Comparison of ENCODE assay signal across 9 cellular contexts in the genomic region with DNA sequence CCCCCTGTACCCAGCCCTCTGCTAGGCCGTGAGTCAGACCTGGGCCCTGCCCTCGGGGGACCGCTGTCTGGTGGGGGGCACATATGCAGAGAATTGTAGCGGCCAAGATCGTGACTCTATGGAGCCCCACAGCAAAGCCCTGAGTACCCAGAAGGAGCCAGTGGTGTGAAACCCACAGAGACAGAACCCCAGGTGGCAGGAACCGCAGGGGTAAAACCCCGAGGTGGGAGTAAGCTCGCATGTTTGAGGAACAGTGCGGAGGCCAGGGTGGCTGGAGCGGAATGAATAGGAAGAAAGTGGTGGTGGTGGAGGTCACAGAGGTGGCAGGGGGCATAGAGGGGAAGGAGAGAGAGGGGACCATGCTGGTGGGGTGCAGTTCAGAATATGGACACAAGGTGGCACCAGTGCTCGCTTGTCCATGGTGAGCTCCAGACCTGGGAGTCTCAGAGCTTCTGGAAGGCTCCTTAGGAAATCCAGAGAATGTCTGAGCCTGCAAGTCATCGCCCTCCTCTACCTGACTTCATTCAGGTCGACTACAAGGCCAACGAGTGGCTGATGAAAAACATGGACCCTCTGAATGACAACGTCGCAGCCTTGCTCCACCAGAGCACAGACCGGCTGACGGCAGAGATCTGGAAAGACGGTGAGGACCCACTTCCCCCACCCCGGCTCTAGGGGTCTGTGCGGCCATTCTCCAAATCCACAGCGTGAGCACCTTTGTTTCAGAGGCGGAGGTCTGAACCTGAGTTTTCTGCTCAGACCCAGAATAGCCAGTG. TPM values are rescaled to one million over a fixed set of nuclear protein-coding genes. Genes with fewer than 3 reads are reported as not detected.
DNase-seq lines count a peak whose midpoint lies in the region; ATAC-seq, FAIRE-seq and TF ChIP-seq lines count a peak whose summit lies in the region.
"Had no signal": no experiment of that assay in that cellular context is flagged by ENCODE, and none has a peak within 500 bp of the region (broad histone marks: within the 10 kb centered on the region; RNA-seq: fewer than 3 reads in every experiment).

No MANE protein-coding gene starts in this region.

- H3K27ac ChIP-seq in Panc1 (ENCODE audit: low read length) = no peak overlapping the region

- H3K36me3 ChIP-seq in Panc1 (ENCODE audit: control insufficient read depth, insufficient read depth, low read length) (no peaks in the 10 kb centered on the region), bronchial epithelial cell (ENCODE audit: control insufficient read depth, insufficient read depth, low read length) (no peaks in the 10 kb centered on the region)

- peaks cover 13% of the 10 kb centered on the region for H3K27me3 Mint-ChIP-seq in nephron (ENCODE audit: low read depth)
- H3K27me3 Mint-ChIP-seq in activated T-helper 1 cell treated with anti-CD3 and anti-CD28 coated beads, Interleukin-12 subunit alpha, Interleukin-12 subunit beta, Interleukin-2, Interleukin-4 antibody, amounts not matched to agents 30 ng/mL and 10 ng/mL and 1 ng/mL, durations not matched to agents 14 hours and 24 hours and 36 hours (ENCODE audit: insufficient read depth) = no peaks in the 10 kb centered on the region

- CTCF ChIA-PET in Panc1 (lab: Charles Lee) = interaction anchor here (0.8 to 1.0 kb wide), 3 partner anchors 17 to 76 kb away, joined by 3 to 5 read pairs (median 3); no protein-coding TSS in a partner anchor

- POLR2A ChIA-PET in Panc1 (lab: Charles Lee) = no interaction called here

- peaks cover 30% of the 10 kb centered on the region for H3K36me3 Mint-ChIP-seq in nephron (ENCODE audit: low read depth)
- H3K36me3 Mint-ChIP-seq in activated T-helper 1 cell treated with anti-CD3 and anti-CD28 coated beads, Interleukin-12 subunit alpha, Interleukin-12 subunit beta, Interleukin-2, Interleukin-4 antibody, amounts not matched to agents 30 ng/mL and 10 ng/mL and 1 ng/mL, durations not matched to agents 14 hours and 24 hours and 36 hours (ENCODE audit: low read depth) = peaks cover 2% of the 10 kb centered on the region

- TF ChIP-seq CTCF in Panc1 (IDR thresholded peaks at IDR 0.05) = peak; percentile 70
- peak; percentile 50 for TF ChIP-seq CTCF in bronchial epithelial cell (IDR thresholded peaks at IDR 0.05; ENCODE audit: insufficient read depth, low read length, severe bottlenecking)
- TF ChIP-seq CTCF in nephron (IDR thresholded peaks at IDR 0.05; ENCODE audit: unreplicated experiment in 3 of 3) = peak; percentile 39 to 47 (median 40)

- H3K4me1 Mint-ChIP-seq in nephron = no peaks in the 10 kb centered on the region
- no peaks in the 10 kb centered on the region for H3K4me1 Mint-ChIP-seq in activated T-helper 1 cell treated with anti-CD3 and anti-CD28 coated beads, Interleukin-12 subunit alpha, Interleukin-12 subunit beta, Interleukin-2, Interleukin-4 antibody, amounts not matched to agents 30 ng/mL and 10 ng/mL and 1 ng/mL, durations not matched to agents 14 hours and 24 hours and 36 hours (ENCODE audit: low read depth)

- ATAC-seq in Panc1 = no peak

- no peaks in the 10 kb centered on the region for H3K4me1 ChIP-seq in Panc1 (ENCODE audit: control insufficient read depth, insufficient read depth, low read length)

- H3K9me3 ChIP-seq in Panc1 (ENCODE audit: control insufficient read depth, insufficient read depth, low read depth, low read length) = peaks cover 4% of the 10 kb centered on the region; the same call in 1 of the 2 replicates

- H3K27me3 ChIP-seq in Panc1 (ENCODE audit: control insufficient read depth, insufficient read depth, low read length) = no peaks in the 10 kb centered on the region
- H3K27me3 ChIP-seq in bronchial epithelial cell (ENCODE audit: control insufficient read depth, insufficient read depth, low read length) = no peaks in the 10 kb centered on the region

- no TSS peak for BruUV-seq in Panc1 (replicated peaks; lab: Mats Ljungman, UMichigan)

- H3K9me3 Mint-ChIP-seq in nephron = peaks cover 19% of the 10 kb centered on the region
- peaks cover 27% of the 10 kb centered on the region for H3K9me3 Mint-ChIP-seq in activated T-helper 1 cell treated with anti-CD3 and anti-CD28 coated beads, Interleukin-12 subunit alpha, Interleukin-12 subunit beta, Interleukin-2, Interleukin-4 antibody, amounts not matched to agents 30 ng/mL and 10 ng/mL and 1 ng/mL, durations not matched to agents 14 hours and 24 hours and 36 hours

- H3K27ac Mint-ChIP-seq in nephron = no peak overlapping the region
- no peak overlapping the region for H3K27ac Mint-ChIP-seq in activated T-helper 1 cell treated with anti-CD3 and anti-CD28 coated beads, Interleukin-12 subunit alpha, Interleukin-12 subunit beta, Interleukin-2, Interleukin-4 antibody, amounts not matched to agents 30 ng/mL and 10 ng/mL and 1 ng/mL, durations not matched to agents 14 hours and 24 hours and 36 hours

- intact Hi-C loops in Panc1 (cut with micrococcal nuclease; ENCODE audit: unreplicated experiment) = no loop called here
- intact Hi-C loops in activated T-helper 1 cell treated with anti-CD3 and anti-CD28 coated beads, Interleukin-12 subunit alpha, Interleukin-12 subunit beta, Interleukin-2, Interleukin-4 antibody, amounts not matched to agents 30 ng/mL and 10 ng/mL and 1 ng/mL, durations not matched to agents 14 hours and 24 hours and 36 hours (cut with micrococcal nuclease) = loop anchor here (5.0 kb wide), 2 partner anchors 75 to 210 kb away; a partner anchor contains a TSS

- DNase-seq in DMS 273 (lab: John Stamatoyannopoulos, UW; ENCODE audit: unreplicated experiment) (peak; percentile 44), DMS 273 treated with DMSO at 0.1 percent for 48 hours (lab: John Stamatoyannopoulos, UW) (no peak), Panc1 (ENCODE audit: low read depth, low spot score) (no peak), bronchial epithelial cell (ENCODE audit: low read depth) (no peak), 8988T (no peak), NCI-H345 treated with DMSO at 0.1 percent for 48 hours (lab: John Stamatoyannopoulos, UW; ENCODE audit: unreplicated experiment) (no peak)
- DNase-seq in activated T-helper 1 cell treated with anti-CD3 and anti-CD28 coated beads, Interleukin-12 subunit alpha, Interleukin-12 subunit beta, Interleukin-2, Interleukin-4 antibody, amounts not matched to agents 30 ng/mL and 10 ng/mL and 1 ng/mL, durations not matched to agents 14 hours and 24 hours and 36 hours (ENCODE audit: low spot score) = no peak

- no peak for FAIRE-seq in bronchial epithelial cell (lab: Jason Lieb, UNC)
- FAIRE-seq: A204.1 had no signal

- no peak overlapping the region for H3K4me3 Mint-ChIP-seq in nephron
- H3K4me3 Mint-ChIP-seq in activated T-helper 1 cell treated with anti-CD3 and anti-CD28 coated beads, Interleukin-12 subunit alpha, Interleukin-12 subunit beta, Interleukin-2, Interleukin-4 antibody, amounts not matched to agents 30 ng/mL and 10 ng/mL and 1 ng/mL, durations not matched to agents 14 hours and 24 hours and 36 hours = no peak overlapping the region

- in situ Hi-C loops in Panc1 (cut with HindIII; ENCODE audit: low pct_unique_long_range_greater_than_20kb, low sequenced_read_pairs) = no loop called here

- H3K4me3 ChIP-seq in Panc1 (ENCODE audit: low read depth in 2 of 2, low read length in 2 of 2) (no peak overlapping the region), bronchial epithelial cell (ENCODE audit: low read depth, low read length) (no peak overlapping the region)

RNA-seq across cellular contexts. Expression of a gene that starts 48.9 kb away (rescaled TPM):
- 23.8 TPM for total RNA-seq in Panc1 (2021; ENCODE audit: unreplicated experiment)
- 24.8 TPM for polyA plus RNA-seq in Panc1 (2012; ENCODE audit: insufficient read length)
- total RNA-seq in bronchial epithelial cell = 6.8 and 44.4 TPM in 2 replicates
- total RNA-seq in activated T-helper 1 cell treated with anti-CD3 and anti-CD28 coated beads, Interleukin-12 subunit alpha, Interleukin-12 subunit beta, Interleukin-2, Interleukin-4 antibody, amounts not matched to agents 30 ng/mL and 10 ng/mL and 1 ng/mL, durations not matched to agents 14 hours and 24 hours and 36 hours = not detected in 2 replicates
